In the genomic region with DNA sequence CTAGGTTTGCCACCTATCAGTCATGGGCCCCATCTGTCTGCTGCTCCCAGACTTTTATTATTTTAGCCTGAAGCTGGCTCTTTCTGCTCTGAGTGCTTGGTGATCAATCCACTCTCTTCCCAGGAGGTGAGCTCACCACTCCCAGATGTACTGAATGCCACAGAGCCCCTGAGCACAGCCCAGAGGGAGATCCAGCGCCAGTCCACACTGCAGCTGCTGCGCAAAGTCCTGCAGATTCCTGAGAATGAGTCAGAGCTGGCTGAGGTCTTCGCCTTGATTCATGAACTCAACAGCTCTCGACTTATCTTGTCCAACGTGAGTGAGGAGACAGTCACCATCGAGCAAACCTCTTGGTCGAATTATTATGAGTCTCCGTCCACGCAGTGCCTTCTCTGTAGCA, we compare ENCODE assay signal across 1 cellular context.
TF ChIP-seq lines count a peak whose summit lies in the region.

No MANE protein-coding gene starts in this region.

TF ChIP-seq in SK-N-SH, 30 proteins besides CTCF, POLR2A, EP300 and RAD21 (continued from another document):
- peak; percentile 52; the same call in 1 of the 2 replicates for TF ChIP-seq REST (IDR thresholded peaks at IDR 0.05; ENCODE audit: low read depth, low read length)
- TF ChIP-seq MXI1 (IDR thresholded peaks at IDR 0.05; ENCODE audit: low read depth, low read length): no peak
- TF ChIP-seq GATA2 (CRISPR knock-in tag; IDR thresholded peaks at IDR 0.05): no peak
- peak; percentile 36; the same call in 1 of the 2 replicates for TF ChIP-seq NRF1 (IDR thresholded peaks at IDR 0.05; ENCODE audit: low read depth, low read length)
- no peak for TF ChIP-seq GABPA (IDR thresholded peaks at IDR 0.05; ENCODE audit: low read depth)
- 0 out of 2 replicates have a peak, but pooled peaks have one; percentile 13 for TF ChIP-seq FOXM1 (IDR thresholded peaks at IDR 0.05; ENCODE audit: low read depth)
- no peak for TF ChIP-seq ELF1 (IDR thresholded peaks at IDR 0.05)
- TF ChIP-seq, protein P1, sequence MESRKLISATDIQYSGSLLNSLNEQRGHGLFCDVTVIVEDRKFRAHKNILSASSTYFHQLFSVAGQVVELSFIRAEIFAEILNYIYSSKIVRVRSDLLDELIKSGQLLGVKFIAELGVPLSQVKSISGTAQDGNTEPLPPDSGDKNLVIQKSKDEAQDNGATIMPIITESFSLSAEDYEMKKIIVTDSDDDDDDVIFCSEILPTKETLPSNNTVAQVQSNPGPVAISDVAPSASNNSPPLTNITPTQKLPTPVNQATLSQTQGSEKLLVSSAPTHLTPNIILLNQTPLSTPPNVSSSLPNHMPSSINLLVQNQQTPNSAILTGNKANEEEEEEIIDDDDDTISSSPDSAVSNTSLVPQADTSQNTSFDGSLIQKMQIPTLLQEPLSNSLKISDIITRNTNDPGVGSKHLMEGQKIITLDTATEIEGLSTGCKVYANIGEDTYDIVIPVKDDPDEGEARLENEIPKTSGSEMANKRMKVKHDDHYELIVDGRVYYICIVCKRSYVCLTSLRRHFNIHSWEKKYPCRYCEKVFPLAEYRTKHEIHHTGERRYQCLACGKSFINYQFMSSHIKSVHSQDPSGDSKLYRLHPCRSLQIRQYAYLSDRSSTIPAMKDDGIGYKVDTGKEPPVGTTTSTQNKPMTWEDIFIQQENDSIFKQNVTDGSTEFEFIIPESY (IDR thresholded peaks at IDR 0.05; ENCODE audit: borderline replicate concordance, low read depth): 0 out of 2 replicates have a peak, but pooled peaks have one; percentile 50
